In genomic region chr9:135228345-135228982, GRCh38 we compare ENCODE assay signal across 24 cellular contexts.
"Had no signal": no experiment of that assay in that cellular context is flagged by ENCODE, and none has a peak within 500 bp of the region (broad histone marks: within the 10 kb centered on the region; RNA-seq: fewer than 3 reads in every experiment).

No MANE protein-coding gene starts in this region.

- H3K36me3 ChIP-seq: cardiac muscle cell, neutrophil, tibial nerve, uterus had no signal

- H3K27ac ChIP-seq: cardiac muscle cell, epithelial cell of prostate, neutrophil, tibial nerve, uterus had no signal

- H3K4me1 ChIP-seq: tibial nerve, uterus had no signal

- H3K9me3 Mint-ChIP-seq: activated T-cell treated with anti-CD3 and anti-CD28 coated beads, Interleukin-2, amount 50 U/mL, for 72 hours; effector memory CD8-positive, alpha-beta T cell; T-helper 1 cell treated with Interleukin-12 subunit alpha and Interleukin-12 subunit beta and Interleukin-4 antibody, amounts not matched to agents 30 μg/mL and 1 μg/mL, for 36 hours had no signal

- H3K9me3 ChIP-seq: mucosa of descending colon, neutrophil, tibial nerve, uterus had no signal

- H3K4me1 Mint-ChIP-seq: naive B cell had no signal

- H3K27me3 ChIP-seq: cardiac muscle cell, uterus had no signal

- H3K4me3 Mint-ChIP-seq: activated naive CD8-positive, alpha-beta T cell; activated T-cell treated with anti-CD3 and anti-CD28 coated beads, Interleukin-2, amount 50 U/mL, for 72 hours; effector memory CD8-positive, alpha-beta T cell; T-helper 1 cell treated with Interleukin-12 subunit alpha and Interleukin-12 subunit beta and Interleukin-4 antibody, amounts not matched to agents 30 μg/mL and 1 μg/mL, for 36 hours had no signal

- DNase-seq: activated CD4-positive, alpha-beta T cell treated with anti-CD3 and anti-CD28 coated beads, Interleukin-2, amount 50 U/mL, for 1 hour; activated CD4-positive, CD25-positive, alpha-beta regulatory T cell treated with anti-CD3 and anti-CD28 coated beads, Interleukin-2, amount 50 U/mL, for 72 hours; activated CD8-positive, alpha-beta memory T cell treated with anti-CD3 and anti-CD28 coated beads for 24 hours; activated gamma-delta T cell; activated T-cell treated with anti-CD3 and anti-CD28 coated beads, Interleukin-2, amount 50 U/mL, for 72 hours; effector memory CD8-positive, alpha-beta T cell; foreskin fibroblast; hippocampal formation; islet precursor cell; mesenchymal stem cell; naive B cell; retina; stimulated activated CD4-positive, alpha-beta T cell treated with anti-CD3 and anti-CD28 coated beads, Interleukin-2, amount 100 ng/mL, for 24 hours; stimulated activated naive CD8-positive, alpha-beta T cell treated with anti-CD3 and anti-CD28 coated beads, Interleukin-15, Interleukin-2, amounts not matched to agents 100 U/mL and 50 U/mL, for 24 hours; substantia nigra; uterus had no signal

- ATAC-seq: activated T-cell treated with anti-CD3 and anti-CD28 coated beads, Interleukin-2, amount 50 U/mL, for 72 hours; effector memory CD8-positive, alpha-beta T cell; left lobe of liver; mucosa of descending colon; stimulated activated naive CD8-positive, alpha-beta T cell treated with anti-CD3 and anti-CD28 coated beads, Interleukin-15, Interleukin-2, amounts not matched to agents 100 U/mL and 50 U/mL, for 24 hours had no signal

- H3K36me3 Mint-ChIP-seq: activated naive CD8-positive, alpha-beta T cell; naive B cell had no signal

- H3K4me3 ChIP-seq: cardiac muscle cell, mucosa of descending colon, tibial nerve, uterus had no signal

- H3K27ac Mint-ChIP-seq: activated naive CD8-positive, alpha-beta T cell; activated T-cell treated with anti-CD3 and anti-CD28 coated beads, Interleukin-2, amount 50 U/mL, for 72 hours; effector memory CD8-positive, alpha-beta T cell; naive B cell; T-helper 1 cell treated with Interleukin-12 subunit alpha and Interleukin-12 subunit beta and Interleukin-4 antibody, amounts not matched to agents 30 μg/mL and 1 μg/mL, for 36 hours had no signal
